16 cellular contexts compared by ENCODE assay signal in the genomic region with DNA sequence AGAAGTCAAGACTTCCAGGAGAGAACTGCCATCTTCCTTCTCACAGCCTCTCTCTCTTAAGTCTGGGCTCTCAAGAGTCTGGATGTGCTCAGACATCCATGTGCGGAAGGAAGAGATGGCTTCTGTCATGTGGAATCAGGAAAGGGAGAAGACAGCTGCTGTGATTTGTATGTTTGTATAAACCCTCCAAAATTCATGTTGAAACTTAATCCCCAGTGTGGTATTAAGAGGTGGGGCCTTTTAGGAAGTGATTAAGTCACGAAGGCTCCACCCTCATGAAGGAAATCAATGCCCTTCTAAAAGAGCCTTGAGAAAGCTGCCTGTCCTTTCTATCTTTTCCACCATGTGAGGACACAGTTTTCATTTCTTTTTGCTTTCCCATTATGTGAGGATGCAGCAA.
DNase-seq lines count a peak whose midpoint lies in the region; ATAC-seq and TF ChIP-seq lines count a peak whose summit lies in the region.
"Had no signal": no experiment of that assay in that cellular context is flagged by ENCODE, and none has a peak within 500 bp of the region (broad histone marks: within the 10 kb centered on the region; RNA-seq: fewer than 3 reads in every experiment).

No MANE protein-coding gene starts in this region.

- no peak for ATAC-seq in GM21717 (IDR thresholded peaks at IDR 0.05; ENCODE audit: unreplicated experiment)

- no peak overlapping the region for H3K4me3 ChIP-seq in fibroblast of mammary gland (ENCODE audit: control insufficient read depth, low read depth, low read length)
- H3K4me3 ChIP-seq: Peyer's patch had no signal

- TF ChIP-seq CTCF in fibroblast of mammary gland (conservative IDR thresholded peaks at IDR 0.05; ENCODE audit: control insufficient read depth, insufficient read depth, low read depth, low read length): no peak

- DNase-seq in NCI-H82 (lab: John Stamatoyannopoulos, UW): peak; percentile 8
- no peak for DNase-seq in NCI-H82 treated with DMSO at 0.1 percent for 48 hours (lab: John Stamatoyannopoulos, UW; ENCODE audit: unreplicated experiment)
- peak; percentile 44 for DNase-seq in fibroblast of mammary gland (ENCODE audit: low read depth)
- peak; percentile 4 for DNase-seq in iris pigment epithelial cell (ENCODE audit: low read depth)
- peak; percentile 37 for DNase-seq in stromal cell of bone marrow (ENCODE audit: low read depth)
- DNase-seq in AG20443 (ENCODE audit: low spot score): no peak
- DNase-seq in Ammon's horn (ENCODE audit: low spot score): no peak
- DNase-seq: DMS53, MM.1S, NCI-H1105, NCI-H1694 treated with DMSO at 0.1 percent for 48 hours, NCI-H446, NCI-H774, Peyer's patch, SHP77 treated with DMSO at 0.1 percent for 48 hours had no signal

Comparison
In these comparisons a context has a peak if more than half of its experiments do, and no peak if none do; other contexts are left out.
1. DNase-seq: peak in NCI-H82 (single experiment), fibroblast of mammary gland (single experiment), iris pigment epithelial cell (single experiment) and stromal cell of bone marrow (single experiment); none in NCI-H82 treated with DMSO at 0.1 percent for 48 hours (single experiment), AG20443 (single experiment) and Ammon's horn (single experiment).